ENCODE assay signal across 25 cellular contexts in genomic region chr20:61835791-61836350, GRCh38.
A peak's percentile ranks its signal among the peaks of the same experiment; 100 is the strongest.
DNase-seq lines count a peak whose midpoint lies in the region; ATAC-seq, FAIRE-seq and TF ChIP-seq lines count a peak whose summit lies in the region.
"Had no signal": no experiment of that assay in that cellular context is flagged by ENCODE, and none has a peak within 500 bp of the region (broad histone marks: within the 10 kb centered on the region; RNA-seq: fewer than 3 reads in every experiment).

No MANE protein-coding gene starts in this region.

- no peak overlapping the region for H3K9ac ChIP-seq in kidney (ENCODE audit: low read length in 2 of 2)
- H3K9ac ChIP-seq: BLaER1 had no signal

- H3K4me3 ChIP-seq in kidney (ENCODE audit: low read length in 2 of 2) (no peak overlapping the region), lower lobe of right lung (no peak overlapping the region), upper lobe of right lung (no peak overlapping the region)
- no peak overlapping the region for H3K4me3 ChIP-seq in CD4-positive, alpha-beta memory T cell (ENCODE audit: low read length in 2 of 2)
- H3K4me3 ChIP-seq: BLaER1, GM12878, GM23338 had no signal

- TF ChIP-seq CTCF in kidney (IDR thresholded peaks at IDR 0.05; ENCODE audit: borderline replicate concordance, extremely low read depth, insufficient read depth) = no peak
- TF ChIP-seq CTCF in lower lobe of right lung (IDR thresholded peaks at IDR 0.05) = no peak
- no peak for TF ChIP-seq CTCF in upper lobe of right lung (IDR thresholded peaks at IDR 0.05)

- DNase-seq in Right ventricle myocardium superior = peak; percentile 21
- no peak for DNase-seq in Right ventricle myocardium inferior (ENCODE audit: missing footprints)
- DNase-seq in kidney = peak; percentile 64
- DNase-seq in lower lobe of right lung = peak; percentile 24
- no peak for DNase-seq in upper lobe of right lung
- no peak for DNase-seq in CD4-positive, alpha-beta memory T cell
- DNase-seq: CD4-positive, CD25-positive, alpha-beta regulatory T cell; DMS 273 treated with DMSO at 0.1 percent for 48 hours; DMS79; EL; GDM1; H9 had no signal

- no peak overlapping the region for H3K27ac Mint-ChIP-seq in CD4-positive, alpha-beta memory T cell
- H3K27ac Mint-ChIP-seq: B cell; CD4-positive, CD25-positive, alpha-beta regulatory T cell; CD8-positive, alpha-beta memory T cell; GM23338; H9 had no signal

- no peaks in the 10 kb centered on the region for H3K36me3 Mint-ChIP-seq in CD4-positive, alpha-beta memory T cell
- H3K36me3 Mint-ChIP-seq: CD4-positive, CD25-positive, alpha-beta regulatory T cell; CD8-positive, alpha-beta memory T cell had no signal

- peaks cover 0 to 2% (median 0%) of the 10 kb centered on the region in 8 donors for H3K9me3 Mint-ChIP-seq in CD4-positive, alpha-beta memory T cell
- H3K9me3 Mint-ChIP-seq: CD4-positive, CD25-positive, alpha-beta regulatory T cell; CD8-positive, alpha-beta memory T cell; GM23338; H9 had no signal

- ATAC-seq in Right ventricle myocardium superior (ENCODE audit: poor library complexity) (no peak), Right ventricle myocardium inferior (no peak), lower lobe of right lung (no peak), upper lobe of right lung (peak; percentile 7), GM19397 (IDR thresholded peaks at IDR 0.05; ENCODE audit: unreplicated experiment) (no peak), SK-N-SH treated with all-trans-retinoic acid at 6 μM for 48 hours (no peak)
- ATAC-seq: GM12878, HCT116 had no signal

- no peaks in the 10 kb centered on the region for H3K9me3 ChIP-seq in kidney (ENCODE audit: control insufficient read depth in 1 of 2, low read length in 2 of 2)
- no peaks in the 10 kb centered on the region for H3K9me3 ChIP-seq in lower lobe of right lung
- no peaks in the 10 kb centered on the region for H3K9me3 ChIP-seq in upper lobe of right lung
- no peaks in the 10 kb centered on the region for H3K9me3 ChIP-seq in CD4-positive, alpha-beta memory T cell (ENCODE audit: control insufficient read depth in 1 of 2, low read length in 2 of 2)
- H3K9me3 ChIP-seq: BLaER1 had no signal

- peaks cover 0 to 3% of the 10 kb centered on the region in 2 donors for H3K27me3 Mint-ChIP-seq in CD4-positive, alpha-beta memory T cell
- H3K27me3 Mint-ChIP-seq: B cell; CD4-positive, CD25-positive, alpha-beta regulatory T cell had no signal

- H3K27ac ChIP-seq in kidney (ENCODE audit: low read depth in 2 of 2, low read length in 2 of 2) (no peak overlapping the region), lower lobe of right lung (no peak overlapping the region), upper lobe of right lung (no peak overlapping the region)
- no peak overlapping the region for H3K27ac ChIP-seq in CD4-positive, alpha-beta memory T cell (ENCODE audit: low read depth, low read length)
- H3K27ac ChIP-seq: 22Rv1, BLaER1, C4-2B had no signal

- CTCF ChIA-PET in CD4-positive, alpha-beta memory T cell (lab: Charles Lee; ENCODE audit: partially characterized antibody) = no interaction called here

- no peaks in the 10 kb centered on the region for H3K4me1 Mint-ChIP-seq in CD4-positive, alpha-beta memory T cell
- H3K4me1 Mint-ChIP-seq: B cell; CD4-positive, CD25-positive, alpha-beta regulatory T cell; CD8-positive, alpha-beta memory T cell; GM23338; H9 had no signal

- H3K36me3 ChIP-seq in kidney (ENCODE audit: control insufficient read depth in 1 of 2, insufficient read depth in 2 of 2, low read length in 2 of 2) (no peaks in the 10 kb centered on the region), lower lobe of right lung (no peaks in the 10 kb centered on the region), upper lobe of right lung (no peaks in the 10 kb centered on the region)
- H3K36me3 ChIP-seq in CD4-positive, alpha-beta memory T cell (ENCODE audit: insufficient read depth, low read length) = no peaks in the 10 kb centered on the region
- H3K36me3 ChIP-seq: BLaER1 had no signal

- FAIRE-seq in kidney (lab: Jason Lieb, UNC) = no peak
- FAIRE-seq: A204.1, D721Med, GM12878, GM19239 had no signal

- POLR2A ChIA-PET in CD4-positive, alpha-beta memory T cell (lab: Charles Lee; ENCODE audit: partially characterized antibody) = no interaction called here

- H3K27me3 ChIP-seq in lower lobe of right lung (ENCODE audit: low read depth) = peaks cover 14% of the 10 kb centered on the region
- H3K27me3 ChIP-seq in upper lobe of right lung = peaks cover 16% of the 10 kb centered on the region
- H3K27me3 ChIP-seq in CD4-positive, alpha-beta memory T cell (ENCODE audit: insufficient read depth, low read length) = no peaks in the 10 kb centered on the region
- H3K27me3 ChIP-seq: BLaER1 had no signal

- intact Hi-C loops in Right ventricle myocardium superior (cut with DNase I) (no loop called here), Right ventricle myocardium inferior (cut with DNase I) (no loop called here), kidney (cut with DNase I) (no loop called here), lower lobe of right lung (cut with DNase I) (no loop called here), upper lobe of right lung (cut with DNase I) (no loop called here)
- intact Hi-C loops in CD4-positive, alpha-beta memory T cell (cut with micrococcal nuclease) = no loop called here

- H3K4me3 Mint-ChIP-seq in CD4-positive, alpha-beta memory T cell = no peak overlapping the region
- H3K4me3 Mint-ChIP-seq: B cell; CD4-positive, CD25-positive, alpha-beta regulatory T cell; CD8-positive, alpha-beta memory T cell; GM23338; H9 had no signal

- H3K4me1 ChIP-seq in kidney (ENCODE audit: control insufficient read depth in 1 of 2, insufficient read depth in 1 of 2, low read depth in 1 of 2, low read length in 2 of 2) = no peaks in the 10 kb centered on the region
- H3K4me1 ChIP-seq in lower lobe of right lung = no peaks in the 10 kb centered on the region
- H3K4me1 ChIP-seq in upper lobe of right lung = no peaks in the 10 kb centered on the region
- no peaks in the 10 kb centered on the region for H3K4me1 ChIP-seq in CD4-positive, alpha-beta memory T cell (ENCODE audit: insufficient read depth, low read length)

TF ChIP-seq in SK-N-SH treated with all-trans-retinoic acid at 6 μM for 48 hours, 23 proteins besides CTCF, POLR2A, EP300 and RAD21:
- no peak for TF ChIP-seq ARNTL (CRISPR knock-in tag; IDR thresholded peaks at IDR 0.05; ENCODE audit: borderline replicate concordance, low read depth)
- no peak for TF ChIP-seq RARB (CRISPR knock-in tag; IDR thresholded peaks at IDR 0.05)
- no peak for TF ChIP-seq POU6F1 (CRISPR knock-in tag; IDR thresholded peaks at IDR 0.05; ENCODE audit: borderline replicate concordance, low read depth)
- TF ChIP-seq PPARA (CRISPR knock-in tag; IDR thresholded peaks at IDR 0.05; ENCODE audit: borderline replicate concordance) = no peak
- no peak for TF ChIP-seq SNAI2 (CRISPR knock-in tag; IDR thresholded peaks at IDR 0.05)
- no peak for TF ChIP-seq ZNF565 (CRISPR knock-in tag; conservative IDR thresholded peaks at IDR 0.05; ENCODE audit: low read depth)
- no peak for TF ChIP-seq CSDC2 (CRISPR knock-in tag; IDR thresholded peaks at IDR 0.05)
- no peak for TF ChIP-seq ZNF8 (CRISPR knock-in tag; IDR thresholded peaks at IDR 0.05)
- TF ChIP-seq, protein P1, sequence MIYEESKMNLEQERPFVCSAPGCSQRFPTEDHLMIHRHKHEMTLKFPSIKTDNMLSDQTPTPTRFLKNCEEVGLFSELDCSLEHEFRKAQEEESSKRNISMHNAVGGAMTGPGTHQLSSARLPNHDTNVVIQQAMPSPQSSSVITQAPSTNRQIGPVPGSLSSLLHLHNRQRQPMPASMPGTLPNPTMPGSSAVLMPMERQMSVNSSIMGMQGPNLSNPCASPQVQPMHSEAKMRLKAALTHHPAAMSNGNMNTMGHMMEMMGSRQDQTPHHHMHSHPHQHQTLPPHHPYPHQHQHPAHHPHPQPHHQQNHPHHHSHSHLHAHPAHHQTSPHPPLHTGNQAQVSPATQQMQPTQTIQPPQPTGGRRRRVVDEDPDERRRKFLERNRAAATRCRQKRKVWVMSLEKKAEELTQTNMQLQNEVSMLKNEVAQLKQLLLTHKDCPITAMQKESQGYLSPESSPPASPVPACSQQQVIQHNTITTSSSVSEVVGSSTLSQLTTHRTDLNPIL (CRISPR knock-in tag; IDR thresholded peaks at IDR 0.05; ENCODE audit: low read depth) = no peak
- TF ChIP-seq ZC3H10 (CRISPR knock-in tag; IDR thresholded peaks at IDR 0.05) = no peak
TF ChIP-seq in SK-N-SH treated with all-trans-retinoic acid at 6 μM for 48 hours: peak in this region for 0.

Comparison
In these comparisons a context has a peak if more than half of its experiments do, and no peak if none do; other contexts are left out.
1. DNase-seq: peak in Right ventricle myocardium superior (single experiment), kidney (single experiment) and lower lobe of right lung (single experiment); none in Right ventricle myocardium inferior (single experiment), upper lobe of right lung (single experiment) and CD4-positive, alpha-beta memory T cell (0 of 5).